ENCODE assay signal across 18 cellular contexts in the genomic region with DNA sequence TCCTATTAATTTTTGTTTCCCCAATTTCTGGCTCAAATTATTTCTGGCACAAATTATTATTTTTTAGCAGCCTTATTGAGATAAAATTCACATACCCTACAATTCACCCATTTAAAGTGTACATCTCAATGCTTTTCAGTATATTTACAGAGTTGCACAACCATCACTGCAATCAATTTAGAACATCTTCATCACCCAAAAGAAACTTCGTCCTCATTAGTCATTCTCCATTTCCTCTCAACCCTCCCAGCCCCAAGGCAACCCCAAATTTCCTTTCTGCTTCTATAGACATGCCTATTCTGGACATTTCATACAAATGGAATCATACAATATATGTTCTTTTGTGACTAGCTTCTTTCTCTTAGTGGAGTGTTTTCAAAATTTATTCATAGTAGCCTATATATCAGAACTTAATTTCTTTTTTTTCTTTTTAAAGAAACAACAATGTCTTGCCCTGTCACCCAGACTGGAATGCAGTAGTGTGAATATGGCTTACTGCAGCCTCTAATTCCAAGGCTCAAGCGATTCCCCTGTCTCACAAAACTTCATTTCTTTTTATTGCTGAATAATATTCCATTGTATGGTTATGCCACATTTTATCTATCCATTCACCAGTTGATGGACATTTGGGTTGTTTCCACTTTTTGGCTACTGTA.
A peak's percentile ranks its signal among the peaks of the same experiment; 100 is the strongest.
DNase-seq lines count a peak whose midpoint lies in the region; ATAC-seq, FAIRE-seq and TF ChIP-seq lines count a peak whose summit lies in the region.
"Had no signal": no experiment of that assay in that cellular context is flagged by ENCODE, and none has a peak within 500 bp of the region (broad histone marks: within the 10 kb centered on the region; RNA-seq: fewer than 3 reads in every experiment).

No MANE protein-coding gene starts in this region.

- no peaks in the 10 kb centered on the region for H3K27me3 ChIP-seq in mammary epithelial cell (ENCODE audit: insufficient read depth, low read length)
- no peaks in the 10 kb centered on the region for H3K27me3 ChIP-seq in keratinocyte (ENCODE audit: control insufficient read depth, extremely low read depth, insufficient read depth, low read length)

- peak; percentile 43 for DNase-seq in EL
- peak; percentile 49 for DNase-seq in RWPE1 (ENCODE audit: low spot score)
- peak; percentile 88 for DNase-seq in mammary epithelial cell
- no peak for DNase-seq in keratinocyte (ENCODE audit: low read depth, low spot score)
- DNase-seq in NCI-H69 (lab: John Stamatoyannopoulos, UW): no peak
- no peak for DNase-seq in SHP77 treated with DMSO at 0.1 percent for 48 hours (lab: John Stamatoyannopoulos, UW)
- DNase-seq: Calu3; CD8-positive, alpha-beta T cell; NCI-H1105 treated with DMSO at 0.1 percent for 48 hours; NCI-H187; NCI-H226; NCI-H524; SHP77 had no signal

- H3K36me3 ChIP-seq in mammary epithelial cell (ENCODE audit: insufficient read depth, low read length): no peaks in the 10 kb centered on the region
- no peaks in the 10 kb centered on the region for H3K36me3 ChIP-seq in keratinocyte (ENCODE audit: control insufficient read depth in 2 of 2, extremely low read depth in 1 of 2, insufficient read depth in 2 of 2, low read length in 2 of 2)

- peaks cover 19% of the 10 kb centered on the region for H3K4me1 ChIP-seq in mammary epithelial cell (ENCODE audit: insufficient read depth, low read length)
- peaks cover 29% of the 10 kb centered on the region for H3K4me1 ChIP-seq in keratinocyte (ENCODE audit: control insufficient read depth, extremely low read depth, insufficient read depth, low read length)
- H3K4me1 ChIP-seq: A549 had no signal

- H3K9me1 ChIP-seq in keratinocyte (ENCODE audit: control insufficient read depth, extremely low read depth, insufficient read depth, low read length): no peaks in the 10 kb centered on the region

- dilution Hi-C loops in mammary epithelial cell (cut with HindIII; ENCODE audit: low sequenced_read_pairs) (loop anchor here (5.0 kb wide), 1 partner anchor 48 kb away; no protein-coding TSS in a partner anchor), keratinocyte (cut with MboI; ENCODE audit: extremely low pct_ligation_motif_present, low sequenced_read_pairs) (no loop called here)

- H3K9me3 ChIP-seq in mammary epithelial cell (replicated peaks; ENCODE audit: insufficient read depth, low read length) (no peaks in the 10 kb centered on the region), keratinocyte (ENCODE audit: control insufficient read depth, low read depth, low read length) (no peaks in the 10 kb centered on the region)
- H3K9me3 ChIP-seq: A549 had no signal

- TF ChIP-seq CTCF in RWPE1 (conservative IDR thresholded peaks at IDR 0.05; ENCODE audit: low read depth) (no peak), mammary epithelial cell (conservative IDR thresholded peaks at IDR 0.05 in 1 of 2, IDR thresholded peaks at IDR 0.05 in 1 of 2; ENCODE audit: extremely low read depth in 1 of 2, insufficient read depth in 1 of 2, low read depth in 1 of 2, low read length in 2 of 2) (no peak), keratinocyte (optimal IDR thresholded peaks at IDR 0.05 in 1 of 3, IDR thresholded peaks at IDR 0.05 in 1 of 3, conservative IDR thresholded peaks at IDR 0.05 in 1 of 3; ENCODE audit: extremely low read depth in 1 of 3, insufficient read depth in 2 of 3, low read length in 3 of 3) (no peak)

- 42% methylated on average over 2 of the region's 2 CpGs for WGBS in mammary epithelial cell (ENCODE audit: low coverage, missing lambda C conversion rate)

- H3K27ac ChIP-seq in RWPE1 (no peak overlapping the region; the same call in 1 of the 2 replicates), mammary epithelial cell (ENCODE audit: insufficient read depth, low read depth, low read length) (peak overlapping the region; percentile 38), keratinocyte (ENCODE audit: control insufficient read depth, insufficient read depth, low read length) (peak overlapping the region; percentile 59)
- H3K27ac ChIP-seq: A549 had no signal

- peak; percentile 73 for FAIRE-seq in keratinocyte (lab: Jason Lieb, UNC)
- FAIRE-seq: A549, GM12891, GM18507, RCC 7860 had no signal

- BruUV-seq in mammary epithelial cell (replicated peaks; lab: Mats Ljungman, UMichigan): no TSS peak

- H2AFZ ChIP-seq in mammary epithelial cell (ENCODE audit: low read depth, low read length) (no peak overlapping the region), keratinocyte (ENCODE audit: control insufficient read depth, low read length) (no peak overlapping the region)

- no peak for ATAC-seq in SK-N-SH treated with all-trans-retinoic acid at 6 μM for 48 hours
- ATAC-seq: A549; CD8-positive, alpha-beta T cell had no signal

- H3K79me2 ChIP-seq in mammary epithelial cell (ENCODE audit: insufficient read depth, low read length): no peaks in the 10 kb centered on the region
- no peaks in the 10 kb centered on the region for H3K79me2 ChIP-seq in keratinocyte (ENCODE audit: control insufficient read depth, insufficient read depth, low read length)

- no peak overlapping the region for H3K4me3 ChIP-seq in mammary epithelial cell (replicated peaks in 1 of 3; ENCODE audit: insufficient read depth in 1 of 3, low read depth in 2 of 3, low read length in 3 of 3)
- H3K4me3 ChIP-seq in keratinocyte (ENCODE audit: control insufficient read depth in 2 of 3, extremely low read depth in 1 of 3, insufficient read depth in 2 of 3, low read depth in 1 of 3, low read length in 3 of 3): no peak overlapping the region
- H3K4me3 ChIP-seq: A549 had no signal

- H3K4me2 ChIP-seq in mammary epithelial cell (ENCODE audit: insufficient read depth, low read depth, low read length): peak overlapping the region; percentile 33
- H3K4me2 ChIP-seq in keratinocyte (ENCODE audit: control insufficient read depth, extremely low read depth, insufficient read depth, low read depth, low read length): peak overlapping the region; percentile 38
- H3K4me2 ChIP-seq: A549 had no signal

- no peak overlapping the region for H3K9ac ChIP-seq in mammary epithelial cell (ENCODE audit: insufficient read depth, low read length)
- H3K9ac ChIP-seq in keratinocyte (ENCODE audit: control insufficient read depth, extremely low read depth, insufficient read depth, low read length): no peak overlapping the region

- intact Hi-C loops in mammary epithelial cell (cut with micrococcal nuclease): loop anchor here (5.0 kb wide), 1 partner anchor 73 kb away; no protein-coding TSS in a partner anchor

- CTCF ChIA-PET in RWPE1 (lab: Yijun Ruan, JAX): no interaction called here
- CTCF ChIA-PET in mammary epithelial cell (lab: Charles Lee; ENCODE audit: low non-redundant PET): no interaction called here

- POLR2A ChIA-PET in RWPE1 (lab: Yijun Ruan, JAX; ENCODE audit: low non-redundant PET): no interaction called here

- in situ Hi-C loops in mammary epithelial cell (cut with MboI; ENCODE audit: low sequenced_read_pairs in 2 of 2): no loop called here

- H4K20me1 ChIP-seq in mammary epithelial cell (ENCODE audit: insufficient read depth, low read length) (no peaks in the 10 kb centered on the region), keratinocyte (ENCODE audit: control insufficient read depth, extremely low read depth, insufficient read depth, low read length) (no peaks in the 10 kb centered on the region)

TF ChIP-seq in SK-N-SH treated with all-trans-retinoic acid at 6 μM for 48 hours, 23 proteins besides CTCF, POLR2A, EP300 and RAD21:
- TF ChIP-seq OSR1 (CRISPR knock-in tag; IDR thresholded peaks at IDR 0.05) (no peak), GLIS3 (CRISPR knock-in tag; IDR thresholded peaks at IDR 0.05) (no peak)

Comparison
In these comparisons a context has a peak if more than half of its experiments do, and no peak if none do; other contexts are left out.
1. DNase-seq: peak in EL (single experiment), RWPE1 (single experiment) and mammary epithelial cell (single experiment); none in keratinocyte (single experiment), NCI-H69 (single experiment) and SHP77 treated with DMSO at 0.1 percent for 48 hours (single experiment).